28 cellular contexts compared by ENCODE assay signal in genomic region chr1:98874828-98875227, GRCh38.
"Had no signal": no experiment of that assay in that cellular context is flagged by ENCODE, and none has a peak within 500 bp of the region (broad histone marks: within the 10 kb centered on the region; RNA-seq: fewer than 3 reads in every experiment).

No MANE protein-coding gene starts in this region.

- H3K9me3 ChIP-seq: heart right ventricle, left lung, lower lobe of right lung, psoas muscle, right atrium auricular region, right lobe of liver, tibial nerve, upper lobe of left lung had no signal

- H3K4me1 Mint-ChIP-seq: nephron, neural crest cell had no signal

- FAIRE-seq: keratinocyte had no signal

- H2AFZ ChIP-seq: parathyroid adenoma had no signal

- H3K9me3 Mint-ChIP-seq: neural crest cell had no signal

- H3K36me3 ChIP-seq: heart right ventricle, left lung, lower lobe of right lung, right atrium auricular region, right lobe of liver, tibial nerve, upper lobe of left lung had no signal

- H3K27me3 ChIP-seq: heart right ventricle, left lung, right atrium auricular region, right lobe of liver, tibial nerve, upper lobe of left lung had no signal

- H3K4me3 ChIP-seq: heart right ventricle, left lung, lower lobe of right lung, psoas muscle, right atrium auricular region, right lobe of liver, smooth muscle cell, tibial nerve, upper lobe of left lung had no signal

- ATAC-seq: heart right ventricle; left cardiac atrium; left lung; lower lobe of right lung; psoas muscle; right lobe of liver; stimulated activated memory B cell treated with anti-CD40 and anti-IgM and Interleukin-4, amounts not matched to agents 10 μg/mL and 1 μg/mL and 100 μg/mL, for 72 hours; stimulated activated naive CD8-positive, alpha-beta T cell treated with anti-CD3 and anti-CD28 coated beads, Interleukin-15, amount 100 ng/mL, for 72 hours had no signal

- H3K4me1 ChIP-seq: left lung, lower lobe of right lung, parathyroid adenoma, psoas muscle, right atrium auricular region, right lobe of liver, upper lobe of left lung had no signal

- H3K27me3 Mint-ChIP-seq: stimulated activated memory B cell treated with anti-CD40 and anti-IgM and Interleukin-4, amounts not matched to agents 10 μg/mL and 1 μg/mL and 100 μg/mL, for 72 hours; stimulated activated naive CD8-positive, alpha-beta T cell treated with anti-CD3 and anti-CD28 coated beads, Interleukin-15, amount 100 ng/mL, for 72 hours had no signal

- H3K9ac ChIP-seq: parathyroid adenoma had no signal

- DNase-seq: heart right ventricle; hippocampal formation; kidney glomerular epithelial cell; left cardiac atrium; left lung; lower lobe of right lung; mammary epithelial cell; mesenchymal stem cell; naive B cell; nucleus accumbens; psoas muscle; right lobe of liver; stimulated activated CD4-positive, alpha-beta T cell treated with anti-CD3 and anti-CD28 coated beads, Interleukin-1b, Interleukin-23, amount 100 ng/mL, for 48 hours; stimulated activated CD4-positive, alpha-beta T cell treated with anti-CD3 and anti-CD28 coated beads, Interleukin-2, amount 100 ng/mL, for 48 hours; stimulated activated CD4-positive, alpha-beta T cell treated with anti-CD3 and anti-CD28 coated beads, Interleukin-4, amount 100 ng/mL, for 4 hours; stimulated activated CD8-positive, alpha-beta memory T cell treated with anti-CD3 and anti-CD28 coated beads, Interleukin-4, amount 100 ng/mL, for 48 hours; stimulated activated naive CD4-positive, alpha-beta T cell treated with Interleukin-2 at 50 U/mL for 16 hours; stimulated activated naive CD8-positive, alpha-beta T cell treated with anti-CD3 and anti-CD28 coated beads, Interleukin-15, amount 100 ng/mL, for 72 hours; substantia nigra; upper lobe of left lung had no signal

- H3K79me2 ChIP-seq: parathyroid adenoma had no signal

- H3K4me2 ChIP-seq: smooth muscle cell had no signal

- H3K27ac Mint-ChIP-seq: nephron; stimulated activated memory B cell treated with anti-CD40 and anti-IgM and Interleukin-4, amounts not matched to agents 10 μg/mL and 1 μg/mL and 100 μg/mL, for 72 hours had no signal

- H3K27ac ChIP-seq: heart right ventricle, left lung, lower lobe of right lung, parathyroid adenoma, psoas muscle, right atrium auricular region, right lobe of liver, tibial nerve, upper lobe of left lung had no signal

- H3K4me3 Mint-ChIP-seq: nephron; neural crest cell; stimulated activated memory B cell treated with anti-CD40 and anti-IgM and Interleukin-4, amounts not matched to agents 10 μg/mL and 1 μg/mL and 100 μg/mL, for 72 hours; stimulated activated naive CD8-positive, alpha-beta T cell treated with anti-CD3 and anti-CD28 coated beads, Interleukin-15, amount 100 ng/mL, for 72 hours had no signal
